In genomic region chr17:38531761-38532160, GRCh38 we compare ENCODE assay signal across 6 cellular contexts.
DNase-seq lines count a peak whose midpoint lies in the region; ATAC-seq and TF ChIP-seq lines count a peak whose summit lies in the region.
"Not testable (repeated sequence)": the region's sequence is repeated elsewhere in the genome, so short reads cannot be mapped to it uniquely, and the experiment has no call there.

No MANE protein-coding gene starts in this region.

- not testable (repeated sequence) for H3T11ph ChIP-seq in H9 (ENCODE audit: low read length)

- not testable (repeated sequence) for H2BK5ac ChIP-seq in H9 (ENCODE audit: insufficient read length, low read length)
- peak overlapping the region; percentile 94 for H2BK5ac ChIP-seq in neuronal stem cell (ENCODE audit: low read length)

- not testable (repeated sequence) for H4K91ac ChIP-seq in H9 (ENCODE audit: insufficient read length, low read depth, low read length); neuronal stem cell (ENCODE audit: low read depth, low read length, poor library complexity)

- not testable (repeated sequence) for H3K4ac ChIP-seq in H9 (ENCODE audit: low read depth, low read length); neuronal stem cell (ENCODE audit: low read length)

- not testable (repeated sequence) for H2AFZ ChIP-seq in H9 (ENCODE audit: low read length); neuronal stem cell (ENCODE audit: low read length)

- not testable (repeated sequence) for H4K8ac ChIP-seq in H9 (replicated peaks; ENCODE audit: insufficient read length, low read depth, low read length); neuronal stem cell (ENCODE audit: low read depth, low read length)

- H3K14ac ChIP-seq in H9 (ENCODE audit: insufficient read depth, low read length); neuronal stem cell (ENCODE audit: low read length): not testable (repeated sequence)

- not testable (repeated sequence) for DNase-seq in Caco-2; H9; WTC11 (ENCODE audit: low spot score); neural crest cell (ENCODE audit: low read depth, low spot score); neuronal stem cell (ENCODE audit: low spot score)
- peak; percentile 49 for DNase-seq in islet precursor cell

- peaks cover 13% of the 10 kb centered on the region for H3K27me3 Mint-ChIP-seq in Caco-2 (ENCODE audit: insufficient read depth, unreplicated experiment)
- peaks cover 50% of the 10 kb centered on the region for H3K27me3 Mint-ChIP-seq in H9 (ENCODE audit: low read depth)
- H3K27me3 Mint-ChIP-seq in WTC11 (ENCODE audit: low read depth): peaks cover 67% of the 10 kb centered on the region
- H3K27me3 Mint-ChIP-seq in neural crest cell (ENCODE audit: low read depth): not testable (repeated sequence)

- ATAC-seq in WTC11: not testable (repeated sequence)

- not testable (repeated sequence) for H3K4me3 Mint-ChIP-seq in Caco-2 (ENCODE audit: unreplicated experiment); H9; neural crest cell
- H3K4me3 Mint-ChIP-seq in WTC11: peak overlapping the region; percentile 16; the same call in 1 of the 2 replicates

- not testable (repeated sequence) for H3K9ac ChIP-seq in H9 (ENCODE audit: extremely low read depth, insufficient read length, low read length); neuronal stem cell (ENCODE audit: low read depth, low read length, poor library complexity)

- H3K23me2 ChIP-seq in H9 (ENCODE audit: insufficient read length, low read depth, low read length, poor library complexity, severe bottlenecking): not testable (repeated sequence)

- intact Hi-C loops in Caco-2 (cut with micrococcal nuclease; ENCODE audit: unreplicated experiment): not testable (repeated sequence)

- not testable (repeated sequence) for H4K5ac ChIP-seq in H9 (ENCODE audit: insufficient read length, low read depth, low read length)

- H3K27ac Mint-ChIP-seq in Caco-2 (ENCODE audit: unreplicated experiment): peak overlapping the region; percentile 26
- peak overlapping the region in 2 of 3 experiments; percentile 44 to 50; a peak in 2 of 7 replicates for H3K27ac Mint-ChIP-seq in H9
- not testable (repeated sequence) for H3K27ac Mint-ChIP-seq in WTC11
- peak overlapping the region; percentile 85 for H3K27ac Mint-ChIP-seq in neural crest cell (ENCODE audit: unreplicated experiment)

- BruUV-seq in Caco-2 (replicated peaks; lab: Mats Ljungman, UMichigan): not testable (repeated sequence)

- WGBS in H9 (ENCODE audit: extremely low coverage, insufficient read length, low lambda C conversion rate): no CpG with 5 or more reads among the region's 11 CpGs
- WGBS in neuronal stem cell (ENCODE audit: extremely low coverage in 2 of 2, insufficient read length in 2 of 2, insufficient replicate concordance in 1 of 2), 2 donors: no CpG with 5 or more reads among the region's 11 CpGs

- not testable (repeated sequence) for H3K4me3 ChIP-seq in Caco-2 (ENCODE audit: low read depth, low read length); neuronal stem cell (ENCODE audit: low read length in 2 of 2)

- POLR2A ChIA-PET in Caco-2 (lab: Charles Lee); WTC11 (lab: Charles Lee): not testable (repeated sequence)

- CTCF ChIA-PET in Caco-2 (lab: Charles Lee); WTC11 (lab: Charles Lee): not testable (repeated sequence)

- H3K4me1 Mint-ChIP-seq in Caco-2 (ENCODE audit: low read depth, unreplicated experiment): not testable (repeated sequence)
- peaks cover 28 to 59% of the 10 kb centered on the region in 2 experiments for H3K4me1 Mint-ChIP-seq in H9
- peaks cover 33% of the 10 kb centered on the region for H3K4me1 Mint-ChIP-seq in WTC11
- H3K4me1 Mint-ChIP-seq in neural crest cell: peaks cover 59% of the 10 kb centered on the region

- not testable (repeated sequence) for H3K36me3 ChIP-seq in Caco-2 (ENCODE audit: control insufficient read depth, insufficient read depth, low read length); neuronal stem cell (replicated peaks in 1 of 2; ENCODE audit: control insufficient read depth in 2 of 2, insufficient read depth in 2 of 2, low read length in 2 of 2)

- H3K18ac ChIP-seq in H9 (ENCODE audit: insufficient read length, low read depth, low read length): not testable (repeated sequence)
- peak overlapping the region; percentile 85 for H3K18ac ChIP-seq in neuronal stem cell (ENCODE audit: low read length)

- not testable (repeated sequence) for TF ChIP-seq CTCF in Caco-2 (IDR thresholded peaks at IDR 0.05; ENCODE audit: insufficient read depth in 1 of 2, low read depth in 1 of 2, low read length in 1 of 2, severe bottlenecking in 1 of 2, unreplicated experiment in 1 of 2); H9 (conservative IDR thresholded peaks at IDR 0.05); WTC11 (IDR thresholded peaks at IDR 0.05); neural crest cell (conservative IDR thresholded peaks at IDR 0.05)

- not testable (repeated sequence) for H3K9me3 Mint-ChIP-seq in Caco-2 (ENCODE audit: unreplicated experiment); H9; WTC11; neural crest cell

- H3K79me2 ChIP-seq in H9 (ENCODE audit: insufficient read depth, low read length): not testable (repeated sequence)

- not testable (repeated sequence) for H2BK15ac ChIP-seq in H9 (ENCODE audit: low read depth, low read length); neuronal stem cell (ENCODE audit: low read length)

- H4K20me1 ChIP-seq in H9 (ENCODE audit: control insufficient read depth, insufficient read depth, insufficient read length): not testable (repeated sequence)

- H2BK12ac ChIP-seq in H9 (ENCODE audit: insufficient read length, low read depth, low read length): not testable (repeated sequence)
- H2BK12ac ChIP-seq in neuronal stem cell (ENCODE audit: low read length): peak overlapping the region; percentile 22

- not testable (repeated sequence) for H3K27me3 ChIP-seq in Caco-2 (replicated peaks; ENCODE audit: control insufficient read depth, insufficient read depth, low read length); H9 (ENCODE audit: insufficient read depth, low read length); neuronal stem cell (ENCODE audit: control insufficient read depth in 3 of 3, insufficient read depth in 3 of 3, low read depth in 1 of 3, low read length in 3 of 3)

- H3K4me2 ChIP-seq in H9 (ENCODE audit: insufficient read depth, insufficient read length, low read length); neuronal stem cell (ENCODE audit: insufficient read depth, low read length, poor library complexity, severe bottlenecking): not testable (repeated sequence)

- H3K9me3 ChIP-seq in Caco-2; H9 (ENCODE audit: control insufficient read depth, low read depth, low read length); neuronal stem cell (replicated peaks in 1 of 2; ENCODE audit: control insufficient read depth in 2 of 2, insufficient read depth in 1 of 2, low read depth in 1 of 2, low read length in 2 of 2): not testable (repeated sequence)

- H3K79me1 ChIP-seq in H9 (ENCODE audit: insufficient read depth, low read depth, low read length, poor library complexity, severe bottlenecking); neuronal stem cell (ENCODE audit: low read depth, low read length): not testable (repeated sequence)

- not testable (repeated sequence) for H3K56ac ChIP-seq in H9 (ENCODE audit: insufficient read length, low read depth, low read length)

- not testable (repeated sequence) for H2BK20ac ChIP-seq in H9 (ENCODE audit: low read depth, low read length, poor library complexity, severe bottlenecking)

- not testable (repeated sequence) for H2BK120ac ChIP-seq in H9 (ENCODE audit: low read depth, low read length, poor library complexity, severe bottlenecking)
- H2BK120ac ChIP-seq in neuronal stem cell (ENCODE audit: low read depth, low read length): peak overlapping the region; percentile 99

- not testable (repeated sequence) for H3K27ac ChIP-seq in H9 (ENCODE audit: insufficient read length, low read depth, low read length); neuronal stem cell (replicated peaks; ENCODE audit: low read length)

- not testable (repeated sequence) for H2AK5ac ChIP-seq in H9 (ENCODE audit: insufficient read length, low read length)
- peak overlapping the region; percentile 94 for H2AK5ac ChIP-seq in neuronal stem cell (ENCODE audit: low read depth, low read length)

- H3K23ac ChIP-seq in H9 (ENCODE audit: insufficient read length, low read depth, low read length); neuronal stem cell (ENCODE audit: low read depth, low read length, poor library complexity): not testable (repeated sequence)

- peaks cover 20% of the 10 kb centered on the region for H3K36me3 Mint-ChIP-seq in Caco-2 (ENCODE audit: insufficient read depth, unreplicated experiment)
- H3K36me3 Mint-ChIP-seq in H9 (ENCODE audit: insufficient read depth in 1 of 3, low read depth in 3 of 3); WTC11; neural crest cell (ENCODE audit: low read depth): not testable (repeated sequence)

- H3K4me1 ChIP-seq in Caco-2; H9 (ENCODE audit: insufficient read depth, low read length): not testable (repeated sequence)
- peaks cover 32 to 35% of the 10 kb centered on the region in 2 donors for H3K4me1 ChIP-seq in neuronal stem cell (ENCODE audit: control insufficient read depth in 2 of 2, insufficient read depth in 1 of 2, low read depth in 1 of 2, low read length in 2 of 2)
